In the genomic region with DNA sequence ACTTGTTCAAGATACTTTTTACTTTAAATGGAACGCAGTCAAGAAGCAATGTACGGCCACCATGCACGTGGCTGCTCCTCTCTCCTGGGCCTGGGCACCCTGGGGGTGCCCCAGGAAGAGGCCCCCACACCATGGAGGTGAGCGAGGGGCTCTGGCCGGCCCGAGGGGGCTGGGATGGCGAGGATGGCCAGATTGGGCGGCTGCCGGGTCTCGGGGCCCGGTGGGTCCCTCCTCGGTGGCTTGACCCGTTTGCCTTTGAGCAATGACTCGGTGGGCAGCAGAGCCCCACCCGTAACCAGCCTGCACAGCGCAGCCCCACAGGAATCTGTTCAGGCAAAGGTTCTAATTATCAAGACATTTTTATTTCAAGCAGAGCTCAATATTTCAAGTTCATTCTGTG, we compare ENCODE assay signal across 15 cellular contexts.
"Had no signal": no experiment of that assay in that cellular context is flagged by ENCODE, and none has a peak within 500 bp of the region (broad histone marks: within the 10 kb centered on the region; RNA-seq: fewer than 3 reads in every experiment).

No MANE protein-coding gene starts in this region.

- H3K27me3 ChIP-seq: thyroid gland had no signal

- H3K4me3 ChIP-seq: esophagus squamous epithelium, gastrocnemius medialis, left ventricle myocardium inferior, thyroid gland had no signal

- H3K9me3 ChIP-seq: esophagus squamous epithelium, gastrocnemius medialis, left ventricle myocardium inferior, thyroid gland had no signal

- H3K4me1 ChIP-seq: gastrocnemius medialis, parathyroid adenoma had no signal

- H3K36me3 ChIP-seq: esophagus squamous epithelium, gastrocnemius medialis, left ventricle myocardium inferior, thyroid gland had no signal

- DNase-seq: activated CD4-positive, alpha-beta memory T cell treated with anti-CD3 and anti-CD28 coated beads, Interleukin-2, amount 10 ng/mL, durations not matched to agents 7 days and 5 days; activated CD4-positive, alpha-beta T cell treated with anti-CD3 and anti-CD28 coated beads, Interleukin-2, amount 10 ng/mL, durations not matched to agents 24 days and 14 days; activated naive CD4-positive, alpha-beta T cell treated with anti-CD3 and anti-CD28 coated beads, Interleukin-2, amount 10 ng/mL, durations not matched to agents 7 days and 5 days; cerebellar nuclear complex; cortex of kidney; esophagus squamous epithelium; gastrocnemius medialis; hippocampal formation; left ventricle myocardium inferior; stimulated activated CD4-positive, alpha-beta T cell treated with anti-CD3 and anti-CD28 coated beads, Interleukin-4, amount 100 ng/mL, for 4 hours; stimulated activated naive CD8-positive, alpha-beta T cell treated with anti-CD3 and anti-CD28 coated beads, Interleukin-15, Interleukin-2, amounts not matched to agents 100 U/mL and 50 U/mL, for 24 hours; SW 1271; T-helper 17 cell; thyroid gland had no signal

- H3K9ac ChIP-seq: parathyroid adenoma had no signal

- H3K27ac ChIP-seq: esophagus squamous epithelium, parathyroid adenoma had no signal

- ATAC-seq: gastrocnemius medialis, T-helper 17 cell had no signal
